21 cellular contexts compared by ENCODE assay signal in genomic region chr15:62909257-62909656, GRCh38.
"Had no signal": no experiment of that assay in that cellular context is flagged by ENCODE, and none has a peak within 500 bp of the region (broad histone marks: within the 10 kb centered on the region; RNA-seq: fewer than 3 reads in every experiment).

No MANE protein-coding gene starts in this region.

- H3K27me3 Mint-ChIP-seq: activated naive CD8-positive, alpha-beta T cell treated with anti-CD3 and anti-CD28 coated beads for 36 hours had no signal

- H3K4me1 Mint-ChIP-seq: activated CD4-positive, alpha-beta memory T cell treated with anti-CD3 and anti-CD28 coated beads, Interleukin-2, amount 10 ng/mL, durations not matched to agents 7 days and 5 days; activated CD8-positive, alpha-beta memory T cell treated with anti-CD3 and anti-CD28 coated beads, Interleukin-2, amount 10 ng/mL, durations not matched to agents 7 days and 5 days; activated naive CD8-positive, alpha-beta T cell treated with anti-CD3 and anti-CD28 coated beads for 36 hours; activated T-helper 17 cell treated with anti-CD3 and anti-CD28 coated beads, Interleukin-2, amount 50 U/mL, for 72 hours; natural killer cell had no signal

- H3K27ac ChIP-seq: cardiac muscle cell, lower lobe of right lung, transverse colon had no signal

- H3K4me3 ChIP-seq: cardiac muscle cell, lower lobe of right lung, transverse colon had no signal

- H3K4me3 Mint-ChIP-seq: activated CD4-positive, alpha-beta memory T cell treated with anti-CD3 and anti-CD28 coated beads, Interleukin-2, amount 10 ng/mL, durations not matched to agents 7 days and 5 days; activated CD8-positive, alpha-beta memory T cell treated with anti-CD3 and anti-CD28 coated beads, Interleukin-2, amount 10 ng/mL, durations not matched to agents 7 days and 5 days; activated naive CD8-positive, alpha-beta T cell treated with anti-CD3 and anti-CD28 coated beads for 36 hours; activated T-helper 17 cell treated with anti-CD3 and anti-CD28 coated beads, Interleukin-2, amount 50 U/mL, for 72 hours; natural killer cell; stimulated activated naive CD8-positive, alpha-beta T cell treated with anti-CD3 and anti-CD28 coated beads, Interleukin-15, Interleukin-2, amounts not matched to agents 100 ng/mL and 50 ng/mL, for 24 hours had no signal

- H3K9me3 Mint-ChIP-seq: activated CD4-positive, alpha-beta memory T cell treated with anti-CD3 and anti-CD28 coated beads, Interleukin-2, amount 10 ng/mL, durations not matched to agents 7 days and 5 days; activated naive CD8-positive, alpha-beta T cell treated with anti-CD3 and anti-CD28 coated beads for 36 hours; activated T-helper 17 cell treated with anti-CD3 and anti-CD28 coated beads, Interleukin-2, amount 50 U/mL, for 72 hours; natural killer cell; stimulated activated naive CD8-positive, alpha-beta T cell treated with anti-CD3 and anti-CD28 coated beads, Interleukin-15, Interleukin-2, amounts not matched to agents 100 ng/mL and 50 ng/mL, for 24 hours had no signal

- H3K27ac Mint-ChIP-seq: activated CD4-positive, alpha-beta memory T cell treated with anti-CD3 and anti-CD28 coated beads, Interleukin-2, amount 10 ng/mL, durations not matched to agents 7 days and 5 days; activated CD8-positive, alpha-beta memory T cell treated with anti-CD3 and anti-CD28 coated beads, Interleukin-2, amount 10 ng/mL, durations not matched to agents 7 days and 5 days; activated naive CD8-positive, alpha-beta T cell treated with anti-CD3 and anti-CD28 coated beads for 36 hours; activated T-helper 17 cell treated with anti-CD3 and anti-CD28 coated beads, Interleukin-2, amount 50 U/mL, for 72 hours; natural killer cell; stimulated activated naive CD8-positive, alpha-beta T cell treated with anti-CD3 and anti-CD28 coated beads, Interleukin-15, Interleukin-2, amounts not matched to agents 100 ng/mL and 50 ng/mL, for 24 hours had no signal

- DNase-seq: activated CD4-positive, alpha-beta memory T cell treated with anti-CD3 and anti-CD28 coated beads, Interleukin-2, amount 10 ng/mL, durations not matched to agents 7 days and 5 days; activated CD4-positive, alpha-beta T cell treated with anti-CD3 and anti-CD28 coated beads for 4 hours; activated CD8-positive, alpha-beta memory T cell treated with anti-CD3 and anti-CD28 coated beads, Interleukin-2, amount 10 ng/mL, durations not matched to agents 7 days and 5 days; activated naive CD4-positive, alpha-beta T cell; activated naive CD8-positive, alpha-beta T cell treated with anti-CD3 and anti-CD28 coated beads for 36 hours; amniotic stem cell; dermis blood vessel endothelial cell; effector memory CD4-positive, alpha-beta T cell; foreskin fibroblast; glutamatergic neuron; hippocampal formation; lower lobe of right lung; natural killer cell; nucleus accumbens; retina; stimulated activated CD4-positive, alpha-beta T cell treated with anti-CD3 and anti-CD28 coated beads, Interleukin-12 subunit alpha, Interleukin-12 subunit beta, amount 100 ng/mL, for 4 hours; stimulated activated CD4-positive, alpha-beta T cell treated with anti-CD3 and anti-CD28 coated beads, Interleukin-1b, Interleukin-23, amount 100 ng/mL, for 48 hours; transverse colon had no signal

- H3K4me1 ChIP-seq: lower lobe of right lung, transverse colon had no signal

- H3K36me3 Mint-ChIP-seq: activated CD8-positive, alpha-beta memory T cell treated with anti-CD3 and anti-CD28 coated beads, Interleukin-2, amount 10 ng/mL, durations not matched to agents 7 days and 5 days; activated naive CD8-positive, alpha-beta T cell treated with anti-CD3 and anti-CD28 coated beads for 36 hours; natural killer cell had no signal

- ATAC-seq: activated CD8-positive, alpha-beta memory T cell treated with anti-CD3 and anti-CD28 coated beads, Interleukin-2, amount 10 ng/mL, durations not matched to agents 7 days and 5 days; activated T-helper 17 cell treated with anti-CD3 and anti-CD28 coated beads, Interleukin-2, amount 50 U/mL, for 72 hours; lower lobe of right lung; natural killer cell had no signal

- H3K36me3 ChIP-seq: cardiac muscle cell, lower lobe of right lung, transverse colon had no signal

- H3K27me3 ChIP-seq: cardiac muscle cell, transverse colon had no signal

- H3K9me3 ChIP-seq: lower lobe of right lung, transverse colon had no signal
